Comparison of ENCODE assay signal across 16 cellular contexts in genomic region chr6:31037692-31038091, GRCh38. TPM values are rescaled to one million over a fixed set of nuclear protein-coding genes. Genes with fewer than 3 reads are reported as not detected.
A peak's percentile ranks its signal among the peaks of the same experiment; 100 is the strongest.
DNase-seq lines count a peak whose midpoint lies in the region; FAIRE-seq and TF ChIP-seq lines count a peak whose summit lies in the region.
"Had no signal": no experiment of that assay in that cellular context is flagged by ENCODE, and none has a peak within 500 bp of the region (broad histone marks: within the 10 kb centered on the region; RNA-seq: fewer than 3 reads in every experiment).

No MANE protein-coding gene starts in this region.

- H3K9me3 ChIP-seq in HEK293 (ENCODE audit: control insufficient read depth, insufficient read depth, low read depth, low read length): no peaks in the 10 kb centered on the region
- no peaks in the 10 kb centered on the region for H3K9me3 ChIP-seq in thyroid gland
- H3K9me3 ChIP-seq in tibial artery: no peaks in the 10 kb centered on the region
- H3K9me3 ChIP-seq: heart left ventricle, pancreas, Peyer's patch had no signal

- FAIRE-seq in bronchial epithelial cell (lab: Jason Lieb, UNC): no peak
- FAIRE-seq: pancreas had no signal

- intact Hi-C loops in thyroid gland (cut with DNase I): no loop called here
- intact Hi-C loops in tibial artery (cut with DNase I; ENCODE audit: low total_unique reads): no loop called here

- CTCF ChIA-PET in HEK293 (lab: Yijun Ruan, JAX): interaction anchor here (0.7 to 1.3 kb wide), 4 partner anchors 19 to 77 kb away, joined by 3 to 5 read pairs (median 4); no protein-coding TSS in a partner anchor
- CTCF ChIA-PET in GM10248 (lab: Yijun Ruan, JAX): interaction anchor here (1.2 to 1.3 kb wide), 2 partner anchors 96 to 122 kb away, joined by 3 to 4 read pairs; partner anchors contain the start of gene MUCL3

- no peaks in the 10 kb centered on the region for H3K4me1 ChIP-seq in HEK293 (ENCODE audit: control insufficient read depth, insufficient read depth, low read length)
- peaks cover 17 to 19% of the 10 kb centered on the region in 2 donors for H3K4me1 ChIP-seq in thyroid gland
- no peaks in the 10 kb centered on the region for H3K4me1 ChIP-seq in tibial artery
- H3K4me1 ChIP-seq: Peyer's patch had no signal

- H3K27me3 ChIP-seq in bronchial epithelial cell (ENCODE audit: control insufficient read depth, insufficient read depth, low read length): no peaks in the 10 kb centered on the region
- H3K27me3 ChIP-seq in thyroid gland: no peaks in the 10 kb centered on the region
- H3K27me3 ChIP-seq in tibial artery: peaks cover 0 to 2% of the 10 kb centered on the region in 2 donors
- H3K27me3 ChIP-seq: heart left ventricle, pancreas, Peyer's patch had no signal

- DNase-seq in bronchial epithelial cell (ENCODE audit: low read depth) (peak; percentile 48), kidney glomerular epithelial cell (lab: John Stamatoyannopoulos, UW) (peak; percentile 65), thyroid gland (peak; percentile 13 to 66), tibial artery (no peak), NCI-H2107 (lab: John Stamatoyannopoulos, UW) (no peak), GM10248 (ENCODE audit: extremely low spot score) (no peak)
- DNase-seq: activated CD8-positive, alpha-beta T cell treated with anti-CD3 and anti-CD28 coated beads for 36 hours; activated naive CD4-positive, alpha-beta T cell treated with anti-CD3 and anti-CD28 coated beads, Interleukin-2, amount 10 ng/mL, durations not matched to agents 7 days and 5 days; heart left ventricle; left ventricle myocardium superior; NCI-H1092; NCI-H446 treated with DMSO at 0.1 percent for 48 hours; pancreas; Peyer's patch had no signal

- H3K27ac ChIP-seq in HEK293 (ENCODE audit: extremely low read depth, low read depth, low read length) (no peak overlapping the region), thyroid gland (peak overlapping the region; percentile 47 to 79 (median 49)), tibial artery (no peak overlapping the region)
- H3K27ac ChIP-seq: heart left ventricle, pancreas, Peyer's patch had no signal

- TF ChIP-seq CTCF in HEK293 (tag by site-specific recombination; IDR thresholded peaks at IDR 0.05) (no peak), bronchial epithelial cell (IDR thresholded peaks at IDR 0.05; ENCODE audit: insufficient read depth, low read length, severe bottlenecking) (no peak), thyroid gland (IDR thresholded peaks at IDR 0.05) (no peak), tibial artery (IDR thresholded peaks at IDR 0.05) (no peak), GM10248 (IDR thresholded peaks at IDR 0.05; ENCODE audit: control extremely low read depth, extremely low read depth, low read depth, missing control alignments) (no peak)

- H3K4me3 ChIP-seq in HEK293 (ENCODE audit: low read depth, low read length) (no peak overlapping the region), bronchial epithelial cell (ENCODE audit: low read depth, low read length) (no peak overlapping the region), thyroid gland (replicated peaks in 1 of 3) (no peak overlapping the region), tibial artery (no peak overlapping the region)
- H3K4me3 ChIP-seq: heart left ventricle, pancreas, Peyer's patch had no signal

- WGBS in thyroid gland, 2 donors: 38 to 42% methylated on average over 3 of the region's 3 CpGs

- POLR2A ChIA-PET in HEK293 (lab: Yijun Ruan, JAX): no interaction called here
- POLR2A ChIA-PET in GM10248 (lab: Yijun Ruan, JAX): no interaction called here

- H3K36me3 ChIP-seq in HEK293 (ENCODE audit: control insufficient read depth in 2 of 2, insufficient read depth in 1 of 2, low read length in 2 of 2) (no peaks in the 10 kb centered on the region), bronchial epithelial cell (ENCODE audit: control insufficient read depth, insufficient read depth, low read length) (no peaks in the 10 kb centered on the region), thyroid gland (no peaks in the 10 kb centered on the region), tibial artery (no peaks in the 10 kb centered on the region)
- H3K36me3 ChIP-seq: heart left ventricle, pancreas, Peyer's patch had no signal

- TF ChIP-seq POLR2A in thyroid gland (IDR thresholded peaks at IDR 0.05): peak in 1 of 2 donors; percentile 28

TF ChIP-seq in HEK293, 187 proteins besides CTCF, POLR2A, EP300 and RAD21:
- TF ChIP-seq ZNF529 (tag by site-specific recombination; IDR thresholded peaks at IDR 0.05; ENCODE audit: insufficient replicate concordance) (no peak), ZFHX2 (tag by site-specific recombination; conservative IDR thresholded peaks at IDR 0.05) (peak; percentile 61), EGR2 (tag by site-specific recombination; IDR thresholded peaks at IDR 0.05; ENCODE audit: low read depth) (0 out of 2 replicates have a peak, but pooled peaks have one; percentile 15)

RNA-seq across cellular contexts. Expression of gene MUC22, which starts 27.4 kb away (rescaled TPM):
- total RNA-seq in bronchial epithelial cell: under 0.01 TPM in 1 of 2 replicates, not detected in the other
- total RNA-seq in thyroid gland: not detected
- total RNA-seq: activated CD8-positive, alpha-beta T cell treated with anti-CD3 and anti-CD28 coated beads for 36 hours; dermis microvascular lymphatic vessel endothelial cell; pancreas; Peyer's patch had no signal

RNA-seq across cellular contexts. Expression of gene MUC21, which starts 54.2 kb away (rescaled TPM):
- total RNA-seq in bronchial epithelial cell: 0.53 and 2.2 TPM in 2 replicates
- not detected for total RNA-seq in thyroid gland
- total RNA-seq: activated CD8-positive, alpha-beta T cell treated with anti-CD3 and anti-CD28 coated beads for 36 hours; dermis microvascular lymphatic vessel endothelial cell; heart left ventricle; left ventricle myocardium superior; pancreas; Peyer's patch had no signal

Comparison
In these comparisons a context has a peak if more than half of its experiments do, and no peak if none do; other contexts are left out.
1. H3K27ac ChIP-seq: peak in thyroid gland (3 of 3); none in HEK293 (single experiment) and tibial artery (0 of 2).
2. DNase-seq: peak in bronchial epithelial cell (single experiment), kidney glomerular epithelial cell (single experiment) and thyroid gland (2 of 2); none in tibial artery (0 of 2), NCI-H2107 (single experiment) and GM10248 (single experiment).